In genomic region chr22:31441652-31442051, GRCh38 we compare ENCODE assay signal across 13 cellular contexts.
"Had no signal": no experiment of that assay in that cellular context is flagged by ENCODE, and none has a peak within 500 bp of the region (broad histone marks: within the 10 kb centered on the region; RNA-seq: fewer than 3 reads in every experiment).

No MANE protein-coding gene starts in this region.

- DNase-seq: activated CD4-positive, alpha-beta T cell treated with anti-CD3 and anti-CD28 coated beads for 1 hour; activated CD4-positive, alpha-beta T cell treated with anti-CD3 and anti-CD28 coated beads, Interleukin-2, amount 50 U/mL, for 48 hours; endodermal cell; mammary epithelial cell; naive B cell; SK-N-SH; stimulated activated CD4-positive, alpha-beta T cell treated with anti-CD3 and anti-CD28 coated beads, Interleukin-1b, Interleukin-23, amount 100 ng/mL, for 48 hours; T-cell; T1000; uterus had no signal

- H3K9me3 Mint-ChIP-seq: endodermal cell, naive B cell, T-cell had no signal

- H3K4me3 ChIP-seq: gastroesophageal sphincter, tibial nerve, uterus had no signal

- H3K36me3 ChIP-seq: uterus had no signal

- H3K9me3 ChIP-seq: gastroesophageal sphincter, neutrophil, SK-N-SH, tibial nerve, uterus had no signal

- H3K27me3 Mint-ChIP-seq: naive B cell, T-cell had no signal

- ATAC-seq: gastroesophageal sphincter, T-cell had no signal

- H3K4me1 ChIP-seq: uterus had no signal

- H3K27me3 ChIP-seq: gastroesophageal sphincter, neutrophil, tibial nerve, uterus had no signal

- H3K4me1 Mint-ChIP-seq: T-cell had no signal

- H3K27ac ChIP-seq: gastroesophageal sphincter, neutrophil, tibial nerve, uterus had no signal

- H3K27ac Mint-ChIP-seq: endodermal cell had no signal

- H3K4me3 Mint-ChIP-seq: endodermal cell, naive B cell, T-cell had no signal
